Comparison of ENCODE assay signal across 25 cellular contexts in the genomic region with DNA sequence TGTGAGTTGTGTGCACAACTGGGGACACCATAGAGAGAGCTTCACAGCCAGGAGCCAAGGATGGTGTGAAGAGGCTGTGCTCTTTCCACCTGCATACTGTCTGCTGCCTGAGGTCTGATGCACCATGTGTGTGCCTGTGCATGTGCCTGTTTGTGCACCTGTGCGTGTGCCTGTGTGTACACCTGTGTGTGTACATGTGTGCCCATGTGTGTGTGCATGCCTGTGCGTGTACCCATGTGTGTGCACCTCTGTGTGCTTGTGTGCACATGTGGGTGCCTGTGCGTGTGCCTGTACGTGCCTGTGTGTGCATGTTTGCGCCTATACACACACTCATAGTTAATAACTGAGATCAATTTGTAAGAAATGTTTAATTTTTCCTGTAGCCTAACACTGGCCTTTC. TPM values are rescaled to one million over a fixed set of nuclear protein-coding genes. Genes with fewer than 3 reads are reported as not detected.
DNase-seq lines count a peak whose midpoint lies in the region; ATAC-seq, FAIRE-seq and TF ChIP-seq lines count a peak whose summit lies in the region.
"Had no signal": no experiment of that assay in that cellular context is flagged by ENCODE, and none has a peak within 500 bp of the region (broad histone marks: within the 10 kb centered on the region; RNA-seq: fewer than 3 reads in every experiment).

No MANE protein-coding gene starts in this region.

- H3K36me3 Mint-ChIP-seq in stimulated activated naive B cell treated with anti-CD40 and anti-IgM and Interleukin-4, amounts not matched to agents 10 μg/mL and 1 μg/mL and 100 μg/mL, for 72 hours, result peaks cover 40 to 48% of the 10 kb centered on the region in 2 donors

- H3K27ac ChIP-seq in RWPE1, result peak overlapping the region; percentile 56
- H3K27ac ChIP-seq: BLaER1 had no signal

- ATAC-seq in mucosa of descending colon (peak; percentile 18), Right ventricle myocardium superior (ENCODE audit: poor library complexity) (no peak)
- no peak for ATAC-seq in stimulated activated naive B cell treated with anti-CD40 and anti-IgM and Interleukin-4, amounts not matched to agents 10 μg/mL and 1 μg/mL and 100 μg/mL, for 72 hours (replicated peaks)
- ATAC-seq: HCT116 had no signal

- H3K9me3 ChIP-seq in mucosa of descending colon, result no peaks in the 10 kb centered on the region
- H3K9me3 ChIP-seq: Caco-2 had no signal

- H3K9me3 Mint-ChIP-seq in stimulated activated naive B cell treated with anti-CD40 and anti-IgM and Interleukin-4, amounts not matched to agents 10 μg/mL and 1 μg/mL and 100 μg/mL, for 72 hours, result peaks cover 1 to 6% of the 10 kb centered on the region in 2 donors

- CTCF ChIA-PET in RWPE1 (lab: Yijun Ruan, JAX), result no interaction called here

- H3K4me3 Mint-ChIP-seq in stimulated activated naive B cell treated with anti-CD40 and anti-IgM and Interleukin-4, amounts not matched to agents 10 μg/mL and 1 μg/mL and 100 μg/mL, for 72 hours, result no peak overlapping the region
- H3K4me3 Mint-ChIP-seq: CD4-positive, alpha-beta memory T cell had no signal

- H3K4me3 ChIP-seq in bronchial epithelial cell (ENCODE audit: low read depth, low read length) (no peak overlapping the region), mucosa of descending colon (no peak overlapping the region)
- H3K4me3 ChIP-seq: BLaER1, MG63 had no signal

- peak overlapping the region; percentile 66 for H3K27ac Mint-ChIP-seq in stimulated activated naive B cell treated with anti-CD40 and anti-IgM and Interleukin-4, amounts not matched to agents 10 μg/mL and 1 μg/mL and 100 μg/mL, for 72 hours

- H3K27me3 ChIP-seq in bronchial epithelial cell (ENCODE audit: control insufficient read depth, insufficient read depth, low read length), result no peaks in the 10 kb centered on the region
- H3K27me3 ChIP-seq: BLaER1, MG63 had no signal

- POLR2A ChIA-PET in RWPE1 (lab: Yijun Ruan, JAX; ENCODE audit: low non-redundant PET), result no interaction called here

- no peaks in the 10 kb centered on the region for H3K4me1 Mint-ChIP-seq in stimulated activated naive B cell treated with anti-CD40 and anti-IgM and Interleukin-4, amounts not matched to agents 10 μg/mL and 1 μg/mL and 100 μg/mL, for 72 hours

- TF ChIP-seq CTCF in RWPE1 (conservative IDR thresholded peaks at IDR 0.05; ENCODE audit: low read depth) (no peak), bronchial epithelial cell (IDR thresholded peaks at IDR 0.05; ENCODE audit: insufficient read depth, low read length, severe bottlenecking) (no peak), mucosa of descending colon (IDR thresholded peaks at IDR 0.05) (no peak)

- no peaks in the 10 kb centered on the region for H3K27me3 Mint-ChIP-seq in stimulated activated naive B cell treated with anti-CD40 and anti-IgM and Interleukin-4, amounts not matched to agents 10 μg/mL and 1 μg/mL and 100 μg/mL, for 72 hours
- H3K27me3 Mint-ChIP-seq: CD4-positive, alpha-beta memory T cell had no signal

- H3K4me1 ChIP-seq in mucosa of descending colon (ENCODE audit: low read depth), result no peaks in the 10 kb centered on the region
- H3K4me1 ChIP-seq: BLaER1, Caco-2 had no signal

- DNase-seq in RWPE1 (ENCODE audit: low spot score), result no peak
- DNase-seq in bronchial epithelial cell (ENCODE audit: low read depth), result no peak
- no peak for DNase-seq in mucosa of descending colon
- no peak for DNase-seq in stimulated activated naive B cell treated with anti-CD40 and anti-IgM and Interleukin-4, amounts not matched to agents 10 μg/mL and 1 μg/mL and 100 μg/mL, for 72 hours
- DNase-seq in CD1c-positive myeloid dendritic cell (ENCODE audit: extremely low spot score), result no peak
- DNase-seq in mesenteric fat pad (ENCODE audit: low spot score), result no peak
- DNase-seq in Right ventricle myocardium superior, result no peak
- DNase-seq: Caco-2; CD4-positive, alpha-beta memory T cell; DND-41; GOT3; Kasumi-1; MG63; NCI-H1048; NCI-H1417 treated with DMSO at 0.1 percent for 48 hours; NCI-H187; NCI-H446 treated with DMSO at 0.1 percent for 48 hours; NCI-H526 treated with DMSO at 0.1 percent for 48 hours; SHP77 had no signal

- FAIRE-seq in bronchial epithelial cell (lab: Jason Lieb, UNC), result peak; percentile 89
- FAIRE-seq: G401.6, GM12892, GM18507, GM19239 had no signal

- intact Hi-C loops in mucosa of descending colon (cut with DNase I, micrococcal nuclease), result no loop called here
- intact Hi-C loops in Right ventricle myocardium superior (cut with DNase I), result no loop called here

- H3K36me3 ChIP-seq in bronchial epithelial cell (ENCODE audit: control insufficient read depth, insufficient read depth, low read length) (peaks cover 8% of the 10 kb centered on the region), mucosa of descending colon (ENCODE audit: low read depth) (peaks cover 2% of the 10 kb centered on the region)

RNA-seq across cellular contexts. Expression of a gene that starts 51.3 kb away (rescaled TPM):
- total RNA-seq in bronchial epithelial cell (7.1 and 11.8 TPM in 2 replicates), mucosa of descending colon (10 to 100 TPM; 30.7 to 40.0 (median 38.3) TPM), mesenteric fat pad (27.8 TPM), Right ventricle myocardium superior (16.5 TPM)
